Comparison of ENCODE assay signal across 13 cellular contexts in genomic region chr7:4702961-4703512, GRCh38. TPM values are rescaled to one million over a fixed set of nuclear protein-coding genes. Genes with fewer than 3 reads are reported as not detected.
A peak's percentile ranks its signal among the peaks of the same experiment; 100 is the strongest.
DNase-seq lines count a peak whose midpoint lies in the region; ATAC-seq and TF ChIP-seq lines count a peak whose summit lies in the region.
"Had no signal": no experiment of that assay in that cellular context is flagged by ENCODE, and none has a peak within 500 bp of the region (broad histone marks: within the 10 kb centered on the region; RNA-seq: fewer than 3 reads in every experiment).

No MANE protein-coding gene starts in this region.

- no CpG with 5 or more reads among the region's 20 CpGs for WGBS in neuronal stem cell (ENCODE audit: extremely low coverage in 2 of 2, insufficient read length in 2 of 2, insufficient replicate concordance in 1 of 2), 2 donors

- H4K8ac ChIP-seq in neuronal stem cell (ENCODE audit: low read depth, low read length), result no peak overlapping the region

- no peaks in the 10 kb centered on the region for H3K9me3 ChIP-seq in BLaER1
- no peaks in the 10 kb centered on the region for H3K9me3 ChIP-seq in SK-N-MC (ENCODE audit: low read depth, low read length)
- H3K9me3 ChIP-seq in neuronal stem cell (replicated peaks in 1 of 2; ENCODE audit: control insufficient read depth in 2 of 2, insufficient read depth in 1 of 2, low read depth in 1 of 2, low read length in 2 of 2), result no peaks in the 10 kb centered on the region

- H3K36me3 ChIP-seq in BLaER1 (peaks cover 41% of the 10 kb centered on the region), SK-N-MC (ENCODE audit: insufficient read depth, low read length) (no peaks in the 10 kb centered on the region), neuronal stem cell (replicated peaks in 1 of 2; ENCODE audit: control insufficient read depth in 2 of 2, insufficient read depth in 2 of 2, low read length in 2 of 2) (no peaks in the 10 kb centered on the region)

- H2AFZ ChIP-seq in neuronal stem cell (ENCODE audit: low read length), result no peak overlapping the region

- peaks cover 4% of the 10 kb centered on the region for H3K79me1 ChIP-seq in neuronal stem cell (ENCODE audit: low read depth, low read length)

- DNase-seq in SK-N-MC (ENCODE audit: low read depth, low spot score), result no peak
- DNase-seq in fibroblast of the aortic adventitia (ENCODE audit: low read depth), result peak; percentile 37
- no peak for DNase-seq in neuronal stem cell (ENCODE audit: low spot score)
- no peak for DNase-seq in kidney tubule cell (ENCODE audit: low spot score)
- no peak for DNase-seq in hepatic stellate cell (ENCODE audit: low spot score)
- DNase-seq: activated CD8-positive, alpha-beta memory T cell treated with anti-CD3 and anti-CD28 coated beads, Interleukin-2, amount 10 ng/mL, durations not matched to agents 7 days and 5 days; foreskin keratinocyte; GDM1; NCI-H2107; occipital lobe had no signal

- no peak overlapping the region for H3K14ac ChIP-seq in neuronal stem cell (ENCODE audit: low read length)

- H3K4ac ChIP-seq in neuronal stem cell (ENCODE audit: low read length), result no peak overlapping the region

- H3K23ac ChIP-seq in neuronal stem cell (ENCODE audit: low read depth, low read length, poor library complexity), result no peak overlapping the region

- H3K4me2 ChIP-seq in BLaER1 (peak overlapping the region; percentile 71), neuronal stem cell (ENCODE audit: insufficient read depth, low read length, poor library complexity, severe bottlenecking) (no peak overlapping the region)

- peak overlapping the region; percentile 51 for H2AK5ac ChIP-seq in neuronal stem cell (ENCODE audit: low read depth, low read length)

- peak overlapping the region; percentile 23 for H3K18ac ChIP-seq in neuronal stem cell (ENCODE audit: low read length)

- peak overlapping the region; percentile 67 for H3K27ac ChIP-seq in BLaER1
- H3K27ac ChIP-seq in SK-N-MC, result 0 out of 2 replicates have a peak overlapping the region, but pooled peaks have one; percentile 4
- H3K27ac ChIP-seq in neuronal stem cell (replicated peaks; ENCODE audit: low read length), result no peak overlapping the region
- H3K27ac ChIP-seq: foreskin keratinocyte had no signal

- H3K9ac ChIP-seq in BLaER1 (peak overlapping the region; percentile 45; the same call in 1 of the 2 replicates), SK-N-MC (ENCODE audit: insufficient read length) (no peak overlapping the region), neuronal stem cell (ENCODE audit: low read depth, low read length, poor library complexity) (peak overlapping the region; percentile 38)

- no peak overlapping the region for H2BK12ac ChIP-seq in neuronal stem cell (ENCODE audit: low read length)

- H3K4me1 ChIP-seq in BLaER1 (peaks cover 43% of the 10 kb centered on the region), neuronal stem cell (ENCODE audit: control insufficient read depth in 2 of 2, insufficient read depth in 1 of 2, low read depth in 1 of 2, low read length in 2 of 2) (peaks cover 11 to 20% of the 10 kb centered on the region in 2 donors)
- H3K4me1 ChIP-seq: foreskin keratinocyte had no signal

- H3K27me3 ChIP-seq in BLaER1 (no peaks in the 10 kb centered on the region), neuronal stem cell (ENCODE audit: control insufficient read depth in 3 of 3, insufficient read depth in 3 of 3, low read depth in 1 of 3, low read length in 3 of 3) (no peaks in the 10 kb centered on the region)
- H3K27me3 ChIP-seq: foreskin keratinocyte had no signal

- no peak overlapping the region for H3K4me3 ChIP-seq in BLaER1
- H3K4me3 ChIP-seq in SK-N-MC, result no peak overlapping the region
- H3K4me3 ChIP-seq in fibroblast of the aortic adventitia (ENCODE audit: low read depth, low read length), result no peak overlapping the region
- no peak overlapping the region for H3K4me3 ChIP-seq in neuronal stem cell (ENCODE audit: low read length in 2 of 2)

- ATAC-seq in GM18502 (IDR thresholded peaks at IDR 0.05; ENCODE audit: poor library complexity, unreplicated experiment) (no peak), HG03520 (IDR thresholded peaks at IDR 0.05; ENCODE audit: unreplicated experiment) (no peak)
- ATAC-seq: activated CD8-positive, alpha-beta memory T cell treated with anti-CD3 and anti-CD28 coated beads, Interleukin-2, amount 10 ng/mL, durations not matched to agents 7 days and 5 days; foreskin keratinocyte had no signal

- H2BK5ac ChIP-seq in neuronal stem cell (ENCODE audit: low read length), result peak overlapping the region; percentile 6

- no peak overlapping the region for H4K91ac ChIP-seq in neuronal stem cell (ENCODE audit: low read depth, low read length, poor library complexity)

- no peak overlapping the region for H2BK15ac ChIP-seq in neuronal stem cell (ENCODE audit: low read length)

- no peak overlapping the region for H2BK120ac ChIP-seq in neuronal stem cell (ENCODE audit: low read depth, low read length)

- H4K20me1 ChIP-seq in BLaER1, result peaks cover 100% of the 10 kb centered on the region

- no peak for TF ChIP-seq CTCF in fibroblast of the aortic adventitia (IDR thresholded peaks at IDR 0.05; ENCODE audit: insufficient read depth, low read length)

RNA-seq across cellular contexts. Expression of gene FOXK1, which starts 20.9 kb away (rescaled TPM):
- 27.8 and 29.1 TPM in 2 replicates for total RNA-seq in fibroblast of the aortic adventitia (ENCODE audit: low replicate concordance)
- 7.6 TPM for polyA plus RNA-seq in neuronal stem cell (2013, experiment 1 of 2)
- 8.2 TPM for polyA plus RNA-seq in neuronal stem cell (2013, experiment 2 of 2)
